1 cellular context compared by ENCODE assay signal in genomic region chr15:25903024-25903581, GRCh38.
TF ChIP-seq lines count a peak whose summit lies in the region.

No MANE protein-coding gene starts in this region.

TF ChIP-seq in WTC11, 78 proteins besides CTCF, POLR2A, EP300 and RAD21 (continued from another document):
- no peak for TF ChIP-seq ZNF281 (CRISPR knock-in tag; IDR thresholded peaks at IDR 0.05)
- TF ChIP-seq STAT6 (CRISPR knock-in tag; conservative IDR thresholded peaks at IDR 0.05; ENCODE audit: low read depth), result no peak
- TF ChIP-seq OVOL2 (CRISPR knock-in tag; IDR thresholded peaks at IDR 0.05; ENCODE audit: borderline replicate concordance), result no peak
- TF ChIP-seq ZMAT4 (CRISPR knock-in tag; IDR thresholded peaks at IDR 0.05), result no peak
- TF ChIP-seq GABPB1 (CRISPR knock-in tag; IDR thresholded peaks at IDR 0.05), result no peak
- no peak for TF ChIP-seq ZNF317 (CRISPR knock-in tag; IDR thresholded peaks at IDR 0.05; ENCODE audit: borderline replicate concordance, low read depth)
- no peak for TF ChIP-seq ZNF512 (CRISPR knock-in tag; IDR thresholded peaks at IDR 0.05; ENCODE audit: borderline replicate concordance)
- TF ChIP-seq FOXP1 (CRISPR knock-in tag; IDR thresholded peaks at IDR 0.05; ENCODE audit: borderline replicate concordance), result no peak
- TF ChIP-seq RORB (CRISPR knock-in tag; IDR thresholded peaks at IDR 0.05), result no peak
